ENCODE assay signal across 34 cellular contexts in genomic region chr16:59697746-59698145, GRCh38.
"Had no signal": no experiment of that assay in that cellular context is flagged by ENCODE, and none has a peak within 500 bp of the region (broad histone marks: within the 10 kb centered on the region; RNA-seq: fewer than 3 reads in every experiment).

No MANE protein-coding gene starts in this region.

- H3K36me3 ChIP-seq: esophagus muscularis mucosa, heart right ventricle, left ventricle myocardium inferior, neutrophil, pancreas, prostate gland, sigmoid colon, spleen, suprapubic skin, tibial artery, upper lobe of right lung, WERI-Rb-1 had no signal

- DNase-seq: activated CD4-positive, alpha-beta T cell treated with anti-CD3 and anti-CD28 coated beads, Interleukin-2, amount 10 ng/mL, durations not matched to agents 7 days and 5 days; activated CD4-positive, CD25-positive, alpha-beta regulatory T cell treated with anti-CD3 and anti-CD28 coated beads, Interleukin-2, amount 50 U/mL, for 72 hours; activated CD8-positive, alpha-beta T cell treated with anti-CD3 and anti-CD28 coated beads for 36 hours; activated gamma-delta T cell treated with Interleukin-2 at 50 U/mL for 16 hours; activated naive CD4-positive, alpha-beta T cell treated with anti-CD3 and anti-CD28 coated beads, Interleukin-2, amount 50 U/mL, for 16 hours; activated naive CD8-positive, alpha-beta T cell treated with anti-CD3 and anti-CD28 coated beads, Interleukin-2, amount 50 U/mL, for 24 hours; activated T-cell treated with anti-CD3 and anti-CD28 coated beads, Interleukin-2, amount 50 U/mL, for 4 hours; amygdala; caudate nucleus; endodermal cell; foreskin melanocyte; heart right ventricle; kidney glomerular epithelial cell; left ventricle myocardium inferior; mesendoderm; natural killer cell; pancreas; sigmoid colon; spleen; stimulated activated naive CD4-positive, alpha-beta T cell; SW 1271; T-helper 17 cell; T1000; tibial artery; upper lobe of right lung; WERI-Rb-1 had no signal

- H3K4me1 ChIP-seq: esophagus muscularis mucosa, heart right ventricle, left ventricle myocardium inferior, pancreas, prostate gland, sigmoid colon, spleen, suprapubic skin, tibial artery, upper lobe of right lung had no signal

- H3K27me3 ChIP-seq: esophagus muscularis mucosa, heart right ventricle, neutrophil, pancreas, sigmoid colon, spleen, suprapubic skin, tibial artery, upper lobe of right lung had no signal

- H3K4me3 Mint-ChIP-seq: activated CD4-positive, alpha-beta T cell treated with anti-CD3 and anti-CD28 coated beads, Interleukin-2, amount 10 ng/mL, durations not matched to agents 7 days and 5 days; activated CD8-positive, alpha-beta T cell treated with anti-CD3 and anti-CD28 coated beads for 36 hours; activated naive CD8-positive, alpha-beta T cell treated with anti-CD3 and anti-CD28 coated beads, Interleukin-2, amount 50 U/mL, for 24 hours; activated T-cell treated with anti-CD3 and anti-CD28 coated beads, Interleukin-2, amount 50 U/mL, for 4 hours; activated T-helper 17 cell treated with anti-CD3 and anti-CD28 coated beads, Interleukin-2, amount 50 U/mL, for 72 hours; brain; dendritic cell treated with granulocyte-macrophage colony-stimulating factor and Interleukin-4, amounts not matched to agents 40 ng/mL and 50 ng/mL, for 4 days; endodermal cell; natural killer cell; T-helper 17 cell had no signal

- H3K27ac ChIP-seq: esophagus muscularis mucosa, heart right ventricle, left ventricle myocardium inferior, neutrophil, pancreas, prostate gland, sigmoid colon, spleen, suprapubic skin, tibial artery, upper lobe of right lung, WERI-Rb-1 had no signal

- H3K27me3 Mint-ChIP-seq: activated CD4-positive, alpha-beta T cell treated with anti-CD3 and anti-CD28 coated beads, Interleukin-2, amount 10 ng/mL, durations not matched to agents 7 days and 5 days; activated CD8-positive, alpha-beta T cell treated with anti-CD3 and anti-CD28 coated beads for 36 hours; activated naive CD8-positive, alpha-beta T cell treated with anti-CD3 and anti-CD28 coated beads, Interleukin-2, amount 50 U/mL, for 24 hours; activated T-helper 17 cell treated with anti-CD3 and anti-CD28 coated beads, Interleukin-2, amount 50 U/mL, for 72 hours; dendritic cell treated with granulocyte-macrophage colony-stimulating factor and Interleukin-4, amounts not matched to agents 40 ng/mL and 50 ng/mL, for 4 days; T-helper 17 cell had no signal

- H3K36me3 Mint-ChIP-seq: brain had no signal

- H3K27ac Mint-ChIP-seq: activated CD4-positive, alpha-beta T cell treated with anti-CD3 and anti-CD28 coated beads, Interleukin-2, amount 10 ng/mL, durations not matched to agents 7 days and 5 days; activated CD8-positive, alpha-beta T cell treated with anti-CD3 and anti-CD28 coated beads for 36 hours; activated naive CD8-positive, alpha-beta T cell treated with anti-CD3 and anti-CD28 coated beads, Interleukin-2, amount 50 U/mL, for 24 hours; activated T-helper 17 cell treated with anti-CD3 and anti-CD28 coated beads, Interleukin-2, amount 50 U/mL, for 72 hours; brain; dendritic cell treated with granulocyte-macrophage colony-stimulating factor and Interleukin-4, amounts not matched to agents 40 ng/mL and 50 ng/mL, for 4 days; endodermal cell; natural killer cell; T-helper 17 cell had no signal

- H3K9me3 ChIP-seq: esophagus muscularis mucosa, left ventricle myocardium inferior, neutrophil, pancreas, prostate gland, sigmoid colon, suprapubic skin, tibial artery, upper lobe of right lung had no signal

- H3K4me3 ChIP-seq: esophagus muscularis mucosa, heart right ventricle, left ventricle myocardium inferior, lung, pancreas, prostate gland, sigmoid colon, spleen, suprapubic skin, tibial artery, upper lobe of right lung had no signal

- H3K4me1 Mint-ChIP-seq: activated CD4-positive, alpha-beta T cell treated with anti-CD3 and anti-CD28 coated beads, Interleukin-2, amount 10 ng/mL, durations not matched to agents 7 days and 5 days; activated naive CD8-positive, alpha-beta T cell treated with anti-CD3 and anti-CD28 coated beads, Interleukin-2, amount 50 U/mL, for 24 hours; activated T-helper 17 cell treated with anti-CD3 and anti-CD28 coated beads, Interleukin-2, amount 50 U/mL, for 72 hours; natural killer cell; T-helper 17 cell had no signal
